In genomic region chr3:181695661-181696491, GRCh38 we compare ENCODE assay signal across 1 cellular context.
TF ChIP-seq lines count a peak whose summit lies in the region.

No MANE protein-coding gene starts in this region.

TF ChIP-seq in endothelial cell of umbilical vein, 7 proteins besides CTCF, POLR2A, EP300 and RAD21:
- TF ChIP-seq POLR2AphosphoS5 (IDR thresholded peaks at IDR 0.05; ENCODE audit: insufficient read depth, low read depth, low read length) (peak; percentile 1), FOS (IDR thresholded peaks at IDR 0.05; ENCODE audit: borderline replicate concordance, insufficient read depth, low read length) (no peak), MAX (IDR thresholded peaks at IDR 0.05; ENCODE audit: insufficient read depth, insufficient read length) (no peak), GATA2 (IDR thresholded peaks at IDR 0.05; ENCODE audit: insufficient read depth, insufficient read length, low read depth, low read length) (no peak)
